Comparison of ENCODE assay signal across 30 cellular contexts in genomic region chr12:93078577-93078976, GRCh38.
"Had no signal": no experiment of that assay in that cellular context is flagged by ENCODE, and none has a peak within 500 bp of the region (broad histone marks: within the 10 kb centered on the region; RNA-seq: fewer than 3 reads in every experiment).

No MANE protein-coding gene starts in this region.

- DNase-seq: activated CD4-positive, alpha-beta T cell treated with anti-CD3 and anti-CD28 coated beads for 1 hour; activated CD4-positive, alpha-beta T cell treated with anti-CD3 and anti-CD28 coated beads for 48 hours; activated CD4-positive, CD25-positive, alpha-beta regulatory T cell; activated CD8-positive, alpha-beta T cell treated with anti-CD3 and anti-CD28 coated beads for 36 hours; activated effector memory CD4-positive, alpha-beta T cell treated with anti-CD3 and anti-CD28 coated beads, Interleukin-2, amount 50 U/mL, for 16 hours; activated naive CD4-positive, alpha-beta T cell treated with Interleukin-2 at 50 U/mL for 16 hours; activated naive CD8-positive, alpha-beta T cell treated with anti-CD3 and anti-CD28 coated beads, Interleukin-2, amount 10 ng/mL, durations not matched to agents 7 days and 5 days; activated T-cell treated with anti-CD3 and anti-CD28 coated beads, Interleukin-2, amount 50 U/mL, for 1 hour; activated T-cell treated with anti-CD3 and anti-CD28 coated beads, Interleukin-2, amount 50 U/mL, for 72 hours; NCI-H1092 treated with DMSO at 0.1 percent for 48 hours; NCI-H1417; NCI-H146; NCI-H187; NCI-H2029 treated with DMSO at 0.1 percent for 48 hours; NCI-H2107; NCI-H2171 treated with DMSO at 0.1 percent for 48 hours; NCI-H226; NCI-H446 treated with DMSO at 0.1 percent for 48 hours; NCI-H524; SHP77; SJCRH30; T1000; WERI-Rb-1 had no signal

- H3K4me1 ChIP-seq: SJCRH30 had no signal

- H3K9me3 ChIP-seq: ascending aorta, SJCRH30 had no signal

- H3K4me1 Mint-ChIP-seq: activated naive CD4-positive, alpha-beta T cell treated with anti-CD3 and anti-CD28 coated beads, Interleukin-2, amount 50 U/mL, for 24 hours; activated naive CD8-positive, alpha-beta T cell treated with anti-CD3 and anti-CD28 coated beads, Interleukin-2, amount 10 ng/mL, durations not matched to agents 7 days and 5 days; activated T-helper 17 cell treated with anti-CD3 and anti-CD28 coated beads, Interleukin-2, amount 50 U/mL, for 72 hours; central memory CD8-positive, alpha-beta T cell had no signal

- H3K27me3 ChIP-seq: ascending aorta, cardiac muscle cell, SJCRH30 had no signal

- H3K36me3 ChIP-seq: ascending aorta, cardiac muscle cell, SJCRH30, WERI-Rb-1 had no signal

- H3K36me3 Mint-ChIP-seq: activated naive CD4-positive, alpha-beta T cell treated with anti-CD3 and anti-CD28 coated beads, Interleukin-2, amount 50 U/mL, for 24 hours; activated naive CD8-positive, alpha-beta T cell treated with anti-CD3 and anti-CD28 coated beads, Interleukin-2, amount 10 ng/mL, durations not matched to agents 7 days and 5 days had no signal

- H3K27ac ChIP-seq: ascending aorta, cardiac muscle cell, SJCRH30, SK-N-MC, WERI-Rb-1 had no signal

- H3K4me3 Mint-ChIP-seq: activated CD8-positive, alpha-beta T cell treated with anti-CD3 and anti-CD28 coated beads for 36 hours; activated naive CD4-positive, alpha-beta T cell treated with anti-CD3 and anti-CD28 coated beads, Interleukin-2, amount 50 U/mL, for 24 hours; activated naive CD8-positive, alpha-beta T cell treated with anti-CD3 and anti-CD28 coated beads, Interleukin-2, amount 10 ng/mL, durations not matched to agents 7 days and 5 days; activated T-cell treated with anti-CD3 and anti-CD28 coated beads, Interleukin-2, amount 50 U/mL, for 72 hours; activated T-helper 17 cell treated with anti-CD3 and anti-CD28 coated beads, Interleukin-2, amount 50 U/mL, for 72 hours; central memory CD8-positive, alpha-beta T cell had no signal

- H3K4me3 ChIP-seq: ascending aorta, cardiac muscle cell, SJCRH30, SK-N-MC had no signal

- H3K27me3 Mint-ChIP-seq: activated naive CD8-positive, alpha-beta T cell treated with anti-CD3 and anti-CD28 coated beads, Interleukin-2, amount 10 ng/mL, durations not matched to agents 7 days and 5 days had no signal

- H3K9me3 Mint-ChIP-seq: activated CD8-positive, alpha-beta T cell treated with anti-CD3 and anti-CD28 coated beads for 36 hours; activated naive CD4-positive, alpha-beta T cell treated with anti-CD3 and anti-CD28 coated beads, Interleukin-2, amount 50 U/mL, for 24 hours; activated T-cell treated with anti-CD3 and anti-CD28 coated beads, Interleukin-2, amount 50 U/mL, for 72 hours; activated T-helper 17 cell treated with anti-CD3 and anti-CD28 coated beads, Interleukin-2, amount 50 U/mL, for 72 hours; central memory CD8-positive, alpha-beta T cell had no signal

- ATAC-seq: activated CD8-positive, alpha-beta T cell treated with anti-CD3 and anti-CD28 coated beads for 36 hours; activated T-cell treated with anti-CD3 and anti-CD28 coated beads, Interleukin-2, amount 50 U/mL, for 72 hours; activated T-helper 17 cell treated with anti-CD3 and anti-CD28 coated beads, Interleukin-2, amount 50 U/mL, for 72 hours; Panc1 had no signal

- H3K27ac Mint-ChIP-seq: activated CD8-positive, alpha-beta T cell treated with anti-CD3 and anti-CD28 coated beads for 36 hours; activated naive CD4-positive, alpha-beta T cell treated with anti-CD3 and anti-CD28 coated beads, Interleukin-2, amount 50 U/mL, for 24 hours; activated naive CD8-positive, alpha-beta T cell treated with anti-CD3 and anti-CD28 coated beads, Interleukin-2, amount 10 ng/mL, durations not matched to agents 7 days and 5 days; activated T-cell treated with anti-CD3 and anti-CD28 coated beads, Interleukin-2, amount 50 U/mL, for 72 hours; activated T-helper 17 cell treated with anti-CD3 and anti-CD28 coated beads, Interleukin-2, amount 50 U/mL, for 72 hours had no signal
